ENCODE assay signal across 11 cellular contexts in genomic region chr13:98475521-98475920, GRCh38.
DNase-seq lines count a peak whose midpoint lies in the region; TF ChIP-seq lines count a peak whose summit lies in the region.
"Had no signal": no experiment of that assay in that cellular context is flagged by ENCODE, and none has a peak within 500 bp of the region (broad histone marks: within the 10 kb centered on the region; RNA-seq: fewer than 3 reads in every experiment).

No MANE protein-coding gene starts in this region.

- H3K27ac Mint-ChIP-seq in endodermal cell, result no peak overlapping the region
- peak overlapping the region; percentile 75 for H3K27ac Mint-ChIP-seq in osteocyte (ENCODE audit: unreplicated experiment)

- peaks cover 44% of the 10 kb centered on the region for H3K36me3 Mint-ChIP-seq in endodermal cell (ENCODE audit: low read depth)
- H3K36me3 Mint-ChIP-seq in osteocyte (ENCODE audit: unreplicated experiment), result peaks cover 38% of the 10 kb centered on the region

- H3K9me2 ChIP-seq in Karpas-422 (replicated peaks; ENCODE audit: insufficient read depth, low read length), result no peaks in the 10 kb centered on the region

- in situ Hi-C loops in G401 (cut with HindIII; ENCODE audit: low sequenced_read_pairs), result no loop called here

- H3K4me3 ChIP-seq in endodermal cell (ENCODE audit: low read length) (no peak overlapping the region), Karpas-422 (ENCODE audit: low read length) (no peak overlapping the region)
- H3K4me3 ChIP-seq: coronary artery, SK-N-MC had no signal

- H3K36me3 ChIP-seq in endodermal cell (ENCODE audit: control insufficient read depth, insufficient read depth, low read length) (peaks cover 38% of the 10 kb centered on the region), Karpas-422 (ENCODE audit: insufficient read depth, low read length) (peaks cover 6% of the 10 kb centered on the region; the same call in 1 of the 2 replicates)

- peak; percentile 32 for DNase-seq in G401 (ENCODE audit: low spot score)
- peak; percentile 76 for DNase-seq in RPMI7951 (ENCODE audit: low read depth)
- DNase-seq in endodermal cell, result peak; percentile 94
- DNase-seq in osteocyte (ENCODE audit: extremely low spot score, unreplicated experiment), result no peak
- DNase-seq in caudate nucleus (lab: John Stamatoyannopoulos, UW), result no peak
- no peak for DNase-seq in Karpas-422
- DNase-seq in stimulated activated CD4-positive, alpha-beta T cell treated with anti-CD3 and anti-CD28 coated beads, Interleukin-4, amount 100 ng/mL, for 1 hour, result no peak
- DNase-seq: DMS79 treated with DMSO at 0.1 percent for 48 hours, NCI-H2029 had no signal

- no peaks in the 10 kb centered on the region for H3K27me3 Mint-ChIP-seq in endodermal cell (ENCODE audit: insufficient read depth)
- no peaks in the 10 kb centered on the region for H3K27me3 Mint-ChIP-seq in osteocyte (ENCODE audit: unreplicated experiment)

- H3K9me3 ChIP-seq in endodermal cell (ENCODE audit: control insufficient read depth, low read length) (no peaks in the 10 kb centered on the region), Karpas-422 (ENCODE audit: low read length) (no peaks in the 10 kb centered on the region)

- no peaks in the 10 kb centered on the region for H3K9me3 Mint-ChIP-seq in endodermal cell
- no peaks in the 10 kb centered on the region for H3K9me3 Mint-ChIP-seq in osteocyte (ENCODE audit: unreplicated experiment)

- no peak overlapping the region for H3K4me2 ChIP-seq in Karpas-422 (ENCODE audit: low read depth, low read length, poor library complexity, severe bottlenecking)

- H3K4me1 Mint-ChIP-seq in endodermal cell (peaks cover 51% of the 10 kb centered on the region), osteocyte (ENCODE audit: unreplicated experiment) (peaks cover 34% of the 10 kb centered on the region)

- H3K9ac ChIP-seq in endodermal cell (ENCODE audit: extremely low read depth, low read length, poor library complexity, severe bottlenecking) (no peak overlapping the region), Karpas-422 (ENCODE audit: low read length) (no peak overlapping the region)

- H2AFZ ChIP-seq in Karpas-422 (ENCODE audit: low read length), result no peak overlapping the region

- H3K27ac ChIP-seq in endodermal cell (ENCODE audit: low read depth, low read length) (peak overlapping the region; percentile 36), caudate nucleus (ENCODE audit: low read depth, low read length) (no peak overlapping the region), Karpas-422 (ENCODE audit: low read length) (no peak overlapping the region)
- H3K27ac ChIP-seq: SK-N-MC had no signal

- peaks cover 45% of the 10 kb centered on the region for H3K79me2 ChIP-seq in Karpas-422 (ENCODE audit: low read length)

- TF ChIP-seq CTCF in endodermal cell (conservative IDR thresholded peaks at IDR 0.05) (no peak), osteocyte (IDR thresholded peaks at IDR 0.05) (no peak)

- H4K20me1 ChIP-seq in Karpas-422 (ENCODE audit: insufficient read depth, low read depth, low read length), result peaks cover 27% of the 10 kb centered on the region

- H3K4me3 Mint-ChIP-seq in endodermal cell (no peak overlapping the region), osteocyte (ENCODE audit: unreplicated experiment) (no peak overlapping the region)

- no peaks in the 10 kb centered on the region for H3K27me3 ChIP-seq in endodermal cell (ENCODE audit: control insufficient read depth, insufficient read depth, low read length, poor library complexity, severe bottlenecking)
- no peaks in the 10 kb centered on the region for H3K27me3 ChIP-seq in Karpas-422 (ENCODE audit: low read length)

- 47 to 63% methylated on average over 4 to 13 of the region's 13 CpGs for WGBS in endodermal cell (ENCODE audit: insufficient coverage in 1 of 2, insufficient read length in 1 of 2), 2 experiments

- H3K4me1 ChIP-seq in endodermal cell (ENCODE audit: control insufficient read depth, insufficient read depth, low read length) (peaks cover 28% of the 10 kb centered on the region), Karpas-422 (ENCODE audit: low read length) (no peaks in the 10 kb centered on the region)

Comparison
In these comparisons a context has a peak if more than half of its experiments do, and no peak if none do; other contexts are left out.
1. DNase-seq: peak in G401 (single experiment), RPMI7951 (single experiment) and endodermal cell (single experiment); none in osteocyte (single experiment), caudate nucleus (0 of 61), Karpas-422 (single experiment) and stimulated activated CD4-positive, alpha-beta T cell treated with anti-CD3 and anti-CD28 coated beads, Interleukin-4, amount 100 ng/mL, for 1 hour (single experiment).